Comparison of ENCODE assay signal across 28 cellular contexts in the genomic region with DNA sequence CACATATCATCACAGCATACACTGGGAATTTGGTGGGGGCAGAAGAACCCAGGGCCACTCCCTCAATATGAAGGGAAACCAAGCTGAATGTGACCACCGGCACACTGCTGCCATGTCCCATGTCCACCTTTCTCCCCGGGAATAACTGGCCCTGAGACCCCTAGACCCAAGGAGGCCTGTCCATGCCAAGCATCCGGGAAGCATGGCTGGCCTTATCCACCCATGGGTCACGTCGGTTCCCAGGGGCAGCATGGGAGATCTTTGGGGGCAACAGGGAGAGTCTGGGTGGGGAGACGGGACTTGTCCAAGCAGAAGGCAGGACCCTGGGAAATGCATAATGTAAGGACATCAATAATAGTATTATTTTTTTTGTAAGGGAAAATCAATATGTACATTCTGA. TPM values are rescaled to one million over a fixed set of nuclear protein-coding genes. Genes with fewer than 3 reads are reported as not detected.
"Had no signal": no experiment of that assay in that cellular context is flagged by ENCODE, and none has a peak within 500 bp of the region (broad histone marks: within the 10 kb centered on the region; RNA-seq: fewer than 3 reads in every experiment).

No MANE protein-coding gene starts in this region.

- H3K27me3 Mint-ChIP-seq: activated CD4-positive, alpha-beta T cell treated with anti-CD3 and anti-CD28 coated beads, Interleukin-2, amount 10 ng/mL, durations not matched to agents 7 days and 5 days; activated naive CD8-positive, alpha-beta T cell treated with anti-CD3 and anti-CD28 coated beads, Interleukin-2, amount 10 ng/mL, durations not matched to agents 7 days and 5 days; activated T-cell treated with anti-CD3 and anti-CD28 coated beads, Interleukin-2, amount 50 U/mL, for 24 hours; central memory CD8-positive, alpha-beta T cell; dendritic cell treated with granulocyte-macrophage colony-stimulating factor and Interleukin-4, amounts not matched to agents 40 ng/mL and 50 ng/mL, for 4 days had no signal

- H3K9me3 ChIP-seq: ascending aorta, esophagus muscularis mucosa, gastroesophageal sphincter had no signal

- DNase-seq: activated CD4-positive, alpha-beta memory T cell treated with anti-CD3 and anti-CD28 coated beads, Interleukin-2, amount 10 ng/mL, durations not matched to agents 7 days and 5 days; activated CD4-positive, alpha-beta T cell treated with anti-CD3 and anti-CD28 coated beads for 1 hour; activated CD4-positive, alpha-beta T cell treated with anti-CD3 and anti-CD28 coated beads for 4 hours; activated CD4-positive, alpha-beta T cell treated with anti-CD3 and anti-CD28 coated beads, Interleukin-2, amount 10 ng/mL, durations not matched to agents 7 days and 5 days; activated CD4-positive, alpha-beta T cell treated with anti-CD3 and anti-CD28 coated beads, Interleukin-2, amount 50 U/mL, for 4 hours; activated CD8-positive, alpha-beta memory T cell treated with anti-CD3 and anti-CD28 coated beads, Interleukin-2, amount 50 U/mL, for 48 hours; activated gamma-delta T cell; activated naive CD4-positive, alpha-beta T cell; activated naive CD4-positive, alpha-beta T cell treated with anti-CD3 and anti-CD28 coated beads, Interleukin-2, amount 10 ng/mL, durations not matched to agents 7 days and 5 days; activated naive CD8-positive, alpha-beta T cell treated with anti-CD3 and anti-CD28 coated beads, Interleukin-2, amount 10 ng/mL, durations not matched to agents 7 days and 5 days; activated T-cell treated with anti-CD3 and anti-CD28 coated beads for 4 hours; activated T-cell treated with anti-CD3 and anti-CD28 coated beads, Interleukin-2, amount 50 U/mL, for 24 hours; activated T-cell treated with anti-CD3 and anti-CD28 coated beads, Interleukin-2, amount 50 U/mL, for 72 hours; brain microvascular endothelial cell; dorsolateral prefrontal cortex; effector memory CD4-positive, alpha-beta T cell; endodermal cell; erythroblast; foreskin keratinocyte; T-helper 2 cell had no signal

- H3K9me3 Mint-ChIP-seq: activated CD4-positive, alpha-beta memory T cell treated with anti-CD3 and anti-CD28 coated beads, Interleukin-2, amount 10 ng/mL, durations not matched to agents 7 days and 5 days; activated CD4-positive, alpha-beta T cell treated with anti-CD3 and anti-CD28 coated beads, Interleukin-2, amount 10 ng/mL, durations not matched to agents 7 days and 5 days; activated naive CD4-positive, alpha-beta T cell treated with anti-CD3 and anti-CD28 coated beads, Interleukin-2, amount 10 ng/mL, durations not matched to agents 7 days and 5 days; activated naive CD4-positive, alpha-beta T cell treated with anti-CD3 and anti-CD28 coated beads, Interleukin-2, amount 50 U/mL, for 72 hours; activated naive CD8-positive, alpha-beta T cell treated with anti-CD3 and anti-CD28 coated beads, Interleukin-2, amount 10 ng/mL, durations not matched to agents 7 days and 5 days; activated T-cell treated with anti-CD3 and anti-CD28 coated beads, Interleukin-2, amount 50 U/mL, for 24 hours; activated T-cell treated with anti-CD3 and anti-CD28 coated beads, Interleukin-2, amount 50 U/mL, for 72 hours; central memory CD8-positive, alpha-beta T cell; dendritic cell treated with granulocyte-macrophage colony-stimulating factor and Interleukin-4, amounts not matched to agents 40 ng/mL and 50 ng/mL, for 4 days; endodermal cell had no signal

- H3K27me3 ChIP-seq: ascending aorta, brain microvascular endothelial cell, dorsolateral prefrontal cortex, foreskin keratinocyte had no signal

- H3K4me3 Mint-ChIP-seq: activated CD4-positive, alpha-beta memory T cell treated with anti-CD3 and anti-CD28 coated beads, Interleukin-2, amount 10 ng/mL, durations not matched to agents 7 days and 5 days; activated CD4-positive, alpha-beta T cell treated with anti-CD3 and anti-CD28 coated beads, Interleukin-2, amount 10 ng/mL, durations not matched to agents 7 days and 5 days; activated naive CD4-positive, alpha-beta T cell treated with anti-CD3 and anti-CD28 coated beads, Interleukin-2, amount 10 ng/mL, durations not matched to agents 7 days and 5 days; activated naive CD8-positive, alpha-beta T cell treated with anti-CD3 and anti-CD28 coated beads, Interleukin-2, amount 10 ng/mL, durations not matched to agents 7 days and 5 days; activated T-cell treated with anti-CD3 and anti-CD28 coated beads, Interleukin-2, amount 50 U/mL, for 24 hours; activated T-cell treated with anti-CD3 and anti-CD28 coated beads, Interleukin-2, amount 50 U/mL, for 72 hours; central memory CD8-positive, alpha-beta T cell; dendritic cell treated with granulocyte-macrophage colony-stimulating factor and Interleukin-4, amounts not matched to agents 40 ng/mL and 50 ng/mL, for 4 days; endodermal cell had no signal

- H3K27ac Mint-ChIP-seq: activated CD4-positive, alpha-beta memory T cell treated with anti-CD3 and anti-CD28 coated beads, Interleukin-2, amount 10 ng/mL, durations not matched to agents 7 days and 5 days; activated CD4-positive, alpha-beta T cell treated with anti-CD3 and anti-CD28 coated beads, Interleukin-2, amount 10 ng/mL, durations not matched to agents 7 days and 5 days; activated naive CD4-positive, alpha-beta T cell treated with anti-CD3 and anti-CD28 coated beads, Interleukin-2, amount 10 ng/mL, durations not matched to agents 7 days and 5 days; activated naive CD4-positive, alpha-beta T cell treated with anti-CD3 and anti-CD28 coated beads, Interleukin-2, amount 50 U/mL, for 72 hours; activated naive CD8-positive, alpha-beta T cell treated with anti-CD3 and anti-CD28 coated beads, Interleukin-2, amount 10 ng/mL, durations not matched to agents 7 days and 5 days; activated T-cell treated with anti-CD3 and anti-CD28 coated beads, Interleukin-2, amount 50 U/mL, for 24 hours; activated T-cell treated with anti-CD3 and anti-CD28 coated beads, Interleukin-2, amount 50 U/mL, for 72 hours; dendritic cell treated with granulocyte-macrophage colony-stimulating factor and Interleukin-4, amounts not matched to agents 40 ng/mL and 50 ng/mL, for 4 days; endodermal cell had no signal

- FAIRE-seq: bronchial epithelial cell had no signal

- H3K36me3 ChIP-seq: ascending aorta, brain microvascular endothelial cell had no signal

- H3K27ac ChIP-seq: ascending aorta, brain microvascular endothelial cell, coronary artery, esophagus muscularis mucosa, foreskin keratinocyte, gastroesophageal sphincter had no signal

- H3K4me3 ChIP-seq: ascending aorta, coronary artery, dorsolateral prefrontal cortex, esophagus muscularis mucosa, gastroesophageal sphincter had no signal

- H3K4me1 ChIP-seq: foreskin keratinocyte had no signal

- H3K36me3 Mint-ChIP-seq: activated naive CD4-positive, alpha-beta T cell treated with anti-CD3 and anti-CD28 coated beads, Interleukin-2, amount 50 U/mL, for 72 hours; activated naive CD8-positive, alpha-beta T cell treated with anti-CD3 and anti-CD28 coated beads, Interleukin-2, amount 10 ng/mL, durations not matched to agents 7 days and 5 days had no signal

- ATAC-seq: activated naive CD4-positive, alpha-beta T cell treated with anti-CD3 and anti-CD28 coated beads, Interleukin-2, amount 50 U/mL, for 72 hours; activated T-cell treated with anti-CD3 and anti-CD28 coated beads, Interleukin-2, amount 50 U/mL, for 72 hours; foreskin keratinocyte; gastroesophageal sphincter had no signal

RNA-seq across cellular contexts. Expression of gene MGAT3, which starts 34.9 kb away (rescaled TPM):
- total RNA-seq: foreskin keratinocyte had no signal
- polyA plus RNA-seq: foreskin keratinocyte had no signal
